Comparison of ENCODE assay signal across 17 cellular contexts in the genomic region with DNA sequence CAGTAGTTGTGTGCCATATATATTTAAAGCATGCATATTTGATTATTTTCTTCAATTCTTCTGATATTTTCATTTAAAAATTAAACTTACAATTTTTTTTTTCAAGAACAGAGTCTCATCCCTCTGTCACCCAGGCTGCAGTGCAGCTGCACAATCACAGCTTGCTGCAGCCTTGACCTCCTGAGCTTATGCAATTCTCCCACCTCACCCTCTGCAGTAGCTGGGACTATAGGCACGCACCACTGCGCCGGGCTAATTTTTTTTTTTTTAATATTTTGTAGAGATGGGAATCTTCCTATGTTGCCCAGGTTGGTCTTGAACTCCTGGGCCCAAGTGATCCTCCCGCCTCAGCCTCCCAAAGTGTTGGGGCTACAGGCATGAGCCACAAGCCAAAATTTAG. TPM values are rescaled to one million over a fixed set of nuclear protein-coding genes. Genes with fewer than 3 reads are reported as not detected.
DNase-seq lines count a peak whose midpoint lies in the region; ATAC-seq and TF ChIP-seq lines count a peak whose summit lies in the region.
"Had no signal": no experiment of that assay in that cellular context is flagged by ENCODE, and none has a peak within 500 bp of the region (broad histone marks: within the 10 kb centered on the region; RNA-seq: fewer than 3 reads in every experiment).

No MANE protein-coding gene starts in this region.

- TF ChIP-seq EP300 in esophagus muscularis mucosa (IDR thresholded peaks at IDR 0.05) (no peak), sigmoid colon (IDR thresholded peaks at IDR 0.05) (no peak)

- no peak for TF ChIP-seq CTCF in PC-9 (conservative IDR thresholded peaks at IDR 0.05)
- no peak for TF ChIP-seq CTCF in esophagus muscularis mucosa (IDR thresholded peaks at IDR 0.05)
- no peak for TF ChIP-seq CTCF in sigmoid colon (IDR thresholded peaks at IDR 0.05)
- TF ChIP-seq CTCF in smooth muscle cell (IDR thresholded peaks at IDR 0.05; ENCODE audit: borderline replicate concordance, insufficient read depth, poor library complexity, severe bottlenecking): no peak

- H2AFZ ChIP-seq in ACC112 (ENCODE audit: low read length, unreplicated experiment) (no peak overlapping the region), PC-9 (no peak overlapping the region), smooth muscle cell (ENCODE audit: low read depth) (no peak overlapping the region)

- no peaks in the 10 kb centered on the region for H4K20me1 ChIP-seq in PC-9 (ENCODE audit: insufficient read depth)
- H4K20me1 ChIP-seq in smooth muscle cell (ENCODE audit: low read depth): no peaks in the 10 kb centered on the region

- no TSS peak for BruUV-seq in PC-9 (replicated peaks; lab: Mats Ljungman, UMichigan)

- peaks cover 33% of the 10 kb centered on the region for H3K4me1 ChIP-seq in ACC112 (ENCODE audit: control insufficient read depth, insufficient read depth, low read length, unreplicated experiment)
- H3K4me1 ChIP-seq in PC-9 (replicated peaks; ENCODE audit: insufficient read depth): peaks cover 8% of the 10 kb centered on the region; the same call in 1 of the 2 replicates
- H3K4me1 ChIP-seq in esophagus muscularis mucosa: peaks cover 5 to 36% (median 25%) of the 10 kb centered on the region in 4 donors
- H3K4me1 ChIP-seq in sigmoid colon: peaks cover 0 to 24% (median 9%) of the 10 kb centered on the region in 4 donors
- H3K4me1 ChIP-seq in smooth muscle cell (ENCODE audit: low read depth): no peaks in the 10 kb centered on the region

- whole genome bisulfite sequencing in esophagus muscularis mucosa: 93% methylated on average over 4 of the region's 4 CpGs
- WGBS in sigmoid colon, 2 donors: 97 to 98% methylated on average over 4 of the region's 4 CpGs
- WGBS in smooth muscle cell (ENCODE audit: low lambda C conversion rate): 96% methylated on average over 4 of the region's 4 CpGs

- intact Hi-C loops in PC-9 (cut with micrococcal nuclease; ENCODE audit: unreplicated experiment): loop anchor here (10.0 kb wide), 1 partner anchor 172 kb away; no protein-coding TSS in a partner anchor
- intact Hi-C loops in esophagus muscularis mucosa (cut with DNase I): loop anchor here (5.0 kb wide), 1 partner anchor 65 kb away; no protein-coding TSS in a partner anchor
- intact Hi-C loops in sigmoid colon (cut with DNase I): loop anchor here (10.0 kb wide), 1 partner anchor 72 kb away; no protein-coding TSS in a partner anchor

- POLR2A ChIA-PET in PC-9 (lab: Charles Lee; ENCODE audit: unreplicated experiment): no interaction called here

- no peaks in the 10 kb centered on the region for H3K9me3 ChIP-seq in PC-9 (ENCODE audit: insufficient read depth, low read depth)
- no peaks in the 10 kb centered on the region for H3K9me3 ChIP-seq in esophagus muscularis mucosa
- H3K9me3 ChIP-seq in sigmoid colon: no peaks in the 10 kb centered on the region
- no peaks in the 10 kb centered on the region for H3K9me3 ChIP-seq in smooth muscle cell (replicated peaks; ENCODE audit: low read depth)

- no peak overlapping the region; the same call in 1 of the 2 replicates for H3K4me2 ChIP-seq in PC-9
- no peak overlapping the region for H3K4me2 ChIP-seq in smooth muscle cell

- CTCF ChIA-PET in PC-9 (lab: Charles Lee): no interaction called here

- no peak overlapping the region for H3K9ac ChIP-seq in smooth muscle cell (ENCODE audit: low read depth)

- H3K27me3 ChIP-seq in ACC112 (ENCODE audit: insufficient read depth, low read length) (no peaks in the 10 kb centered on the region), PC-9 (ENCODE audit: insufficient read depth, low read depth) (no peaks in the 10 kb centered on the region), esophagus muscularis mucosa (no peaks in the 10 kb centered on the region), sigmoid colon (no peaks in the 10 kb centered on the region), smooth muscle cell (ENCODE audit: low read depth) (no peaks in the 10 kb centered on the region)

- H3K79me2 ChIP-seq in ACC112 (ENCODE audit: control insufficient read depth, insufficient read depth, low read length, unreplicated experiment): no peaks in the 10 kb centered on the region
- no peaks in the 10 kb centered on the region for H3K79me2 ChIP-seq in PC-9 (ENCODE audit: low read depth)
- H3K79me2 ChIP-seq in smooth muscle cell (ENCODE audit: low read depth): no peaks in the 10 kb centered on the region

- H3K36me3 ChIP-seq in ACC112 (ENCODE audit: insufficient read depth, low read length) (no peaks in the 10 kb centered on the region), PC-9 (ENCODE audit: low read depth) (no peaks in the 10 kb centered on the region), esophagus muscularis mucosa (no peaks in the 10 kb centered on the region), sigmoid colon (no peaks in the 10 kb centered on the region), smooth muscle cell (ENCODE audit: low read depth) (no peaks in the 10 kb centered on the region)

- H3K9me2 ChIP-seq in PC-9 (ENCODE audit: insufficient read depth): no peaks in the 10 kb centered on the region

- DNase-seq in PC-9: no peak
- DNase-seq in esophagus muscularis mucosa (ENCODE audit: extremely low spot score): no peak
- DNase-seq in sigmoid colon: no peak
- DNase-seq in smooth muscle cell (lab: John Stamatoyannopoulos, UW; ENCODE audit: unreplicated experiment): no peak
- DNase-seq in hypothalamus (lab: John Stamatoyannopoulos, UW): no peak
- no peak for DNase-seq in central memory CD4-positive, alpha-beta T cell
- DNase-seq: Calu3; CD4-positive, alpha-beta memory T cell; GF-D8; KG1; MV-4-11; NCI-H1694 treated with DMSO at 0.1 percent for 48 hours; NCI-H2107; NCI-H524; PC-3 had no signal

- TF ChIP-seq POLR2A in esophagus muscularis mucosa (IDR thresholded peaks at IDR 0.05; ENCODE audit: low read depth) (no peak), sigmoid colon (IDR thresholded peaks at IDR 0.05) (no peak)

- no peak for ATAC-seq in GM21619 (IDR thresholded peaks at IDR 0.05; ENCODE audit: unreplicated experiment)
- ATAC-seq: PC-3 had no signal

- no peak overlapping the region for H3K4me3 ChIP-seq in ACC112 (ENCODE audit: low read depth, low read length)
- H3K4me3 ChIP-seq in PC-9: no peak overlapping the region
- H3K4me3 ChIP-seq in esophagus muscularis mucosa: no peak overlapping the region
- no peak overlapping the region for H3K4me3 ChIP-seq in sigmoid colon
- no peak overlapping the region for H3K4me3 ChIP-seq in smooth muscle cell

- H3F3A ChIP-seq in PC-9 (ENCODE audit: insufficient read depth, low read depth): no peaks in the 10 kb centered on the region
- H3F3A ChIP-seq in smooth muscle cell (ENCODE audit: low read depth): no peaks in the 10 kb centered on the region

- H3K27ac ChIP-seq in ACC112 (ENCODE audit: low read depth, low read length) (peak overlapping the region; percentile 67), PC-9 (peak overlapping the region; percentile 63), esophagus muscularis mucosa (replicated peaks in 1 of 4) (peak overlapping the region; percentile 65 to 81 (median 74)), sigmoid colon (peak overlapping the region in 3 of 4 donors; percentile 66 to 76 (median 72)), smooth muscle cell (ENCODE audit: low read depth) (no peak overlapping the region)

RNA-seq across cellular contexts. Expression of a gene that starts 5.8 kb away (rescaled TPM):
- total RNA-seq in PC-9 (2021) (0.41 and 0.73 TPM in 2 replicates), esophagus muscularis mucosa (10 to 100 TPM; 15.4 to 29.3 (median 19.3) TPM), sigmoid colon (10 to 100 TPM in 3 of 4 donors, 1 to 10 TPM in 1; 9.4 to 30.7 (median 18.2) TPM), smooth muscle cell (4.8 and 5.4 TPM in 2 replicates)
- polyA plus RNA-seq in sigmoid colon (1 to 10 TPM in 2 of 3 donors, under 1 TPM in 1; 0.69 to 2.5 (median 1.2) TPM), smooth muscle cell (1.3 and 3.4 TPM in 2 replicates)
- total RNA-seq: CD4-positive, alpha-beta memory T cell had no signal
- polyA plus RNA-seq: CD4-positive, alpha-beta memory T cell had no signal
